ENCODE assay signal across 3 cellular contexts in genomic region chr5:149904977-149905376, GRCh38.
TF ChIP-seq lines count a peak whose summit lies in the region.

No MANE protein-coding gene starts in this region.

TF ChIP-seq in HEK293, 187 proteins besides CTCF, POLR2A, EP300 and RAD21:
- TF ChIP-seq OVOL3 (tag by site-specific recombination; IDR thresholded peaks at IDR 0.05) = no peak
- no peak for TF ChIP-seq ZBTB48 (tag by site-specific recombination; IDR thresholded peaks at IDR 0.05)
- peak; percentile 81; the same call in 1 of the 2 replicates for TF ChIP-seq PRDM1 (tag by site-specific recombination; IDR thresholded peaks at IDR 0.05)
- TF ChIP-seq ZNF660 (tag by site-specific recombination; IDR thresholded peaks at IDR 0.05) = no peak
- TF ChIP-seq YY1 (tag by site-specific recombination; IDR thresholded peaks at IDR 0.05) = no peak
- TF ChIP-seq ZFHX2 (tag by site-specific recombination; conservative IDR thresholded peaks at IDR 0.05) = 0 out of 2 replicates have a peak, but pooled peaks have one; percentile 33
- no peak for TF ChIP-seq ZNF629 (tag by site-specific recombination; IDR thresholded peaks at IDR 0.05)
- TF ChIP-seq, protein P1, sequence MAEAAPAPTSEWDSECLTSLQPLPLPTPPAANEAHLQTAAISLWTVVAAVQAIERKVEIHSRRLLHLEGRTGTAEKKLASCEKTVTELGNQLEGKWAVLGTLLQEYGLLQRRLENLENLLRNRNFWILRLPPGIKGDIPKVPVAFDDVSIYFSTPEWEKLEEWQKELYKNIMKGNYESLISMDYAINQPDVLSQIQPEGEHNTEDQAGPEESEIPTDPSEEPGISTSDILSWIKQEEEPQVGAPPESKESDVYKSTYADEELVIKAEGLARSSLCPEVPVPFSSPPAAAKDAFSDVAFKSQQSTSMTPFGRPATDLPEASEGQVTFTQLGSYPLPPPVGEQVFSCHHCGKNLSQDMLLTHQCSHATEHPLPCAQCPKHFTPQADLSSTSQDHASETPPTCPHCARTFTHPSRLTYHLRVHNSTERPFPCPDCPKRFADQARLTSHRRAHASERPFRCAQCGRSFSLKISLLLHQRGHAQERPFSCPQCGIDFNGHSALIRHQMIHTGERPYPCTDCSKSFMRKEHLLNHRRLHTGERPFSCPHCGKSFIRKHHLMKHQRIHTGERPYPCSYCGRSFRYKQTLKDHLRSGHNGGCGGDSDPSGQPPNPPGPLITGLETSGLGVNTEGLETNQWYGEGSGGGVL (tag by site-specific recombination; IDR thresholded peaks at IDR 0.05) = peak; percentile 26; the same call in 1 of the 2 replicates
- TF ChIP-seq ZNF132 (tag by site-specific recombination; IDR thresholded peaks at IDR 0.05; ENCODE audit: borderline replicate concordance) = no peak
- TF ChIP-seq EGR2 (tag by site-specific recombination; IDR thresholded peaks at IDR 0.05; ENCODE audit: low read depth) = 0 out of 2 replicates have a peak, but pooled peaks have one; percentile 24
- TF ChIP-seq ZNF692 (tag by site-specific recombination; IDR thresholded peaks at IDR 0.05) = no peak
- TF ChIP-seq ZNF549 (tag by site-specific recombination; IDR thresholded peaks at IDR 0.05) = no peak

TF ChIP-seq in K562, 482 proteins besides CTCF, POLR2A, EP300 and RAD21:
- TF ChIP-seq EHMT2 (IDR thresholded peaks at IDR 0.05) (0 out of 2 replicates have a peak, but pooled peaks have one; percentile 14), ZNF699 (CRISPR knock-in tag; IDR thresholded peaks at IDR 0.05; ENCODE audit: insufficient replicate concordance) (no peak)

TF ChIP-seq in WTC11, 78 proteins besides CTCF, POLR2A, EP300 and RAD21:
- TF ChIP-seq, protein P2, sequence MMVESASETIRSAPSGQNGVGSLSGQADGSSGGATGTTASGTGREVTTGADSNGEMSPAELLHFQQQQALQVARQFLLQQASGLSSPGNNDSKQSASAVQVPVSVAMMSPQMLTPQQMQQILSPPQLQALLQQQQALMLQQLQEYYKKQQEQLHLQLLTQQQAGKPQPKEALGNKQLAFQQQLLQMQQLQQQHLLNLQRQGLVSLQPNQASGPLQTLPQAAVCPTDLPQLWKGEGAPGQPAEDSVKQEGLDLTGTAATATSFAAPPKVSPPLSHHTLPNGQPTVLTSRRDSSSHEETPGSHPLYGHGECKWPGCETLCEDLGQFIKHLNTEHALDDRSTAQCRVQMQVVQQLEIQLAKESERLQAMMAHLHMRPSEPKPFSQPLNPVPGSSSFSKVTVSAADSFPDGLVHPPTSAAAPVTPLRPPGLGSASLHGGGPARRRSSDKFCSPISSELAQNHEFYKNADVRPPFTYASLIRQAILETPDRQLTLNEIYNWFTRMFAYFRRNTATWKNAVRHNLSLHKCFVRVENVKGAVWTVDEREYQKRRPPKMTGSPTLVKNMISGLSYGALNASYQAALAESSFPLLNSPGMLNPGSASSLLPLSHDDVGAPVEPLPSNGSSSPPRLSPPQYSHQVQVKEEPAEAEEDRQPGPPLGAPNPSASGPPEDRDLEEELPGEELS (CRISPR knock-in tag; IDR thresholded peaks at IDR 0.05) = no peak
- TF ChIP-seq PRRX2 (CRISPR knock-in tag; IDR thresholded peaks at IDR 0.05) (no peak), NR1H2 (CRISPR knock-in tag; IDR thresholded peaks at IDR 0.05) (no peak), ATF6 (CRISPR knock-in tag; IDR thresholded peaks at IDR 0.05) (no peak), ZNF671 (CRISPR knock-in tag; IDR thresholded peaks at IDR 0.05) (no peak), ZNF416 (CRISPR knock-in tag; IDR thresholded peaks at IDR 0.05) (no peak), GABPB1 (CRISPR knock-in tag; IDR thresholded peaks at IDR 0.05) (no peak), ZNF425 (CRISPR knock-in tag; conservative IDR thresholded peaks at IDR 0.05) (no peak), JAZF1 (CRISPR knock-in tag; IDR thresholded peaks at IDR 0.05) (no peak), SP1 (CRISPR knock-in tag; conservative IDR thresholded peaks at IDR 0.05) (no peak), ZNF232 (CRISPR knock-in tag; IDR thresholded peaks at IDR 0.05) (no peak), ETV6 (CRISPR knock-in tag; IDR thresholded peaks at IDR 0.05) (no peak)
- TF ChIP-seq, protein P3, sequence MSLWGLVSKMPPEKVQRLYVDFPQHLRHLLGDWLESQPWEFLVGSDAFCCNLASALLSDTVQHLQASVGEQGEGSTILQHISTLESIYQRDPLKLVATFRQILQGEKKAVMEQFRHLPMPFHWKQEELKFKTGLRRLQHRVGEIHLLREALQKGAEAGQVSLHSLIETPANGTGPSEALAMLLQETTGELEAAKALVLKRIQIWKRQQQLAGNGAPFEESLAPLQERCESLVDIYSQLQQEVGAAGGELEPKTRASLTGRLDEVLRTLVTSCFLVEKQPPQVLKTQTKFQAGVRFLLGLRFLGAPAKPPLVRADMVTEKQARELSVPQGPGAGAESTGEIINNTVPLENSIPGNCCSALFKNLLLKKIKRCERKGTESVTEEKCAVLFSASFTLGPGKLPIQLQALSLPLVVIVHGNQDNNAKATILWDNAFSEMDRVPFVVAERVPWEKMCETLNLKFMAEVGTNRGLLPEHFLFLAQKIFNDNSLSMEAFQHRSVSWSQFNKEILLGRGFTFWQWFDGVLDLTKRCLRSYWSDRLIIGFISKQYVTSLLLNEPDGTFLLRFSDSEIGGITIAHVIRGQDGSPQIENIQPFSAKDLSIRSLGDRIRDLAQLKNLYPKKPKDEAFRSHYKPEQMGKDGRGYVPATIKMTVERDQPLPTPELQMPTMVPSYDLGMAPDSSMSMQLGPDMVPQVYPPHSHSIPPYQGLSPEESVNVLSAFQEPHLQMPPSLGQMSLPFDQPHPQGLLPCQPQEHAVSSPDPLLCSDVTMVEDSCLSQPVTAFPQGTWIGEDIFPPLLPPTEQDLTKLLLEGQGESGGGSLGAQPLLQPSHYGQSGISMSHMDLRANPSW (CRISPR knock-in tag; conservative IDR thresholded peaks at IDR 0.05; ENCODE audit: low read depth) = no peak
